In genomic region chr2:39094717-39095363, GRCh38 we compare ENCODE assay signal across 8 cellular contexts. TPM values are rescaled to one million over a fixed set of nuclear protein-coding genes. Genes with fewer than 3 reads are reported as not detected.
DNase-seq lines count a peak whose midpoint lies in the region; ATAC-seq and TF ChIP-seq lines count a peak whose summit lies in the region.

No MANE protein-coding gene starts in this region.

- TF ChIP-seq CTCF in osteocyte (IDR thresholded peaks at IDR 0.05): no peak

- ATAC-seq in HG02852 (IDR thresholded peaks at IDR 0.05; ENCODE audit: unreplicated experiment): peak; percentile 88

- in situ Hi-C loops in ACHN (cut with HindIII; ENCODE audit: low pct_ligation_motif_present, low pct_unique_long_range_greater_than_20kb, low sequenced_read_pairs): no loop called here

- DNase-seq in SIG-M5 treated with dmso at 0.1 percent for 504 hours (lab: John Stamatoyannopoulos, UW; ENCODE audit: unreplicated experiment) (peak; percentile 67), SIG-M5 (lab: John Stamatoyannopoulos, UW) (no peak), OCI-M1 (lab: John Stamatoyannopoulos, UW) (peak; percentile 57), osteocyte (ENCODE audit: extremely low spot score, unreplicated experiment) (no peak), NCI-H1694 treated with DMSO at 0.1 percent for 48 hours (lab: John Stamatoyannopoulos, UW) (no peak), ACHN (no peak), superior temporal gyrus (ENCODE audit: extremely low spot score) (no peak)

- peak overlapping the region; percentile 12 for H3K27ac Mint-ChIP-seq in osteocyte (ENCODE audit: unreplicated experiment)

- H3K4me1 Mint-ChIP-seq in osteocyte (ENCODE audit: unreplicated experiment): peaks cover 13% of the 10 kb centered on the region

- no peaks in the 10 kb centered on the region for H3K36me3 Mint-ChIP-seq in osteocyte (ENCODE audit: unreplicated experiment)

- no peak overlapping the region for H3K4me3 Mint-ChIP-seq in osteocyte (ENCODE audit: unreplicated experiment)

- no peaks in the 10 kb centered on the region for H3K27me3 Mint-ChIP-seq in osteocyte (ENCODE audit: unreplicated experiment)

- no peaks in the 10 kb centered on the region for H3K9me3 Mint-ChIP-seq in osteocyte (ENCODE audit: unreplicated experiment)

RNA-seq across cellular contexts. Expression of gene SOS1, which starts 26.0 kb away (rescaled TPM):
- 35.6 and 36.8 TPM in 2 replicates for total RNA-seq in osteocyte

Comparison
In these comparisons a context has a peak if more than half of its experiments do, and no peak if none do; other contexts are left out.
1. DNase-seq: peak in SIG-M5 treated with dmso at 0.1 percent for 504 hours (single experiment) and OCI-M1 (single experiment); none in SIG-M5 (single experiment), osteocyte (single experiment), NCI-H1694 treated with DMSO at 0.1 percent for 48 hours (single experiment), ACHN (single experiment) and superior temporal gyrus (single experiment).